ENCODE assay signal across 19 cellular contexts in genomic region chr7:18619311-18619710, GRCh38.
DNase-seq lines count a peak whose midpoint lies in the region; ATAC-seq and TF ChIP-seq lines count a peak whose summit lies in the region.
"Had no signal": no experiment of that assay in that cellular context is flagged by ENCODE, and none has a peak within 500 bp of the region (broad histone marks: within the 10 kb centered on the region; RNA-seq: fewer than 3 reads in every experiment).

No MANE protein-coding gene starts in this region.

- peak overlapping the region; percentile 5 for H3K4me3 Mint-ChIP-seq in natural killer cell treated with Interleukin-12 subunit alpha and Interleukin-12 subunit beta and Interleukin-15 and Interleukin-18, amount 100 ng/mL, for 72 hours
- no peak overlapping the region for H3K4me3 Mint-ChIP-seq in Caco-2 (ENCODE audit: unreplicated experiment)
- H3K4me3 Mint-ChIP-seq: CD4-positive, CD25-positive, alpha-beta regulatory T cell; CD8-positive, alpha-beta memory T cell; H9 had no signal

- H3K4me3 ChIP-seq in SK-N-MC (no peak overlapping the region), Caco-2 (ENCODE audit: low read depth, low read length) (no peak overlapping the region)
- H3K4me3 ChIP-seq: K562 had no signal

- H3K27ac ChIP-seq in SK-N-MC, result peak overlapping the region; percentile 48; the same call in 1 of the 2 replicates
- H3K27ac ChIP-seq: HL-60 had no signal

- no peaks in the 10 kb centered on the region for H3K9me3 ChIP-seq in SK-N-MC (ENCODE audit: low read depth, low read length)
- no peaks in the 10 kb centered on the region for H3K9me3 ChIP-seq in Caco-2
- H3K9me3 ChIP-seq: BE2C had no signal

- POLR2A ChIA-PET in Caco-2 (lab: Charles Lee), result no interaction called here

- H3K36me3 ChIP-seq in SK-N-MC (ENCODE audit: insufficient read depth, low read length), result peaks cover 4% of the 10 kb centered on the region; the same call in 1 of the 2 replicates
- H3K36me3 ChIP-seq in Caco-2 (ENCODE audit: control insufficient read depth, insufficient read depth, low read length), result no peaks in the 10 kb centered on the region

- no peaks in the 10 kb centered on the region for H3K4me1 ChIP-seq in Caco-2
- H3K4me1 ChIP-seq: BE2C had no signal

- H3K27me3 Mint-ChIP-seq in natural killer cell treated with Interleukin-12 subunit alpha and Interleukin-12 subunit beta and Interleukin-15 and Interleukin-18, amount 100 ng/mL, for 72 hours, result no peaks in the 10 kb centered on the region
- no peaks in the 10 kb centered on the region for H3K27me3 Mint-ChIP-seq in Caco-2 (ENCODE audit: insufficient read depth, unreplicated experiment)
- H3K27me3 Mint-ChIP-seq: CD4-positive, CD25-positive, alpha-beta regulatory T cell; CD8-positive, alpha-beta memory T cell had no signal

- peaks cover 4% of the 10 kb centered on the region for H3K36me3 Mint-ChIP-seq in natural killer cell treated with Interleukin-12 subunit alpha and Interleukin-12 subunit beta and Interleukin-15 and Interleukin-18, amount 100 ng/mL, for 72 hours
- H3K36me3 Mint-ChIP-seq in Caco-2 (ENCODE audit: insufficient read depth, unreplicated experiment), result no peaks in the 10 kb centered on the region
- H3K36me3 Mint-ChIP-seq: CD4-positive, CD25-positive, alpha-beta regulatory T cell; CD8-positive, alpha-beta memory T cell had no signal

- no peak overlapping the region for H3K9ac ChIP-seq in SK-N-MC (ENCODE audit: insufficient read length)

- peak; percentile 16 for DNase-seq in SK-N-MC (ENCODE audit: low read depth, low spot score)
- DNase-seq in natural killer cell treated with Interleukin-12 subunit alpha and Interleukin-12 subunit beta and Interleukin-15 and Interleukin-18, amount 100 ng/mL, for 72 hours (ENCODE audit: low spot score), result no peak
- DNase-seq in Caco-2, result no peak
- DNase-seq in HUDEP-2 (lab: John Stamatoyannopoulos, UW; ENCODE audit: unreplicated experiment in 76 of 76), result no peak
- DNase-seq: ACHN; BE2C; C1 segment of cervical spinal cord; CD8-positive, alpha-beta memory T cell; COR-L47; GDM1; GOT3; H9; IMR-90 had no signal

- H3K9me3 Mint-ChIP-seq in natural killer cell treated with Interleukin-12 subunit alpha and Interleukin-12 subunit beta and Interleukin-15 and Interleukin-18, amount 100 ng/mL, for 72 hours, result no peaks in the 10 kb centered on the region
- H3K9me3 Mint-ChIP-seq in Caco-2 (ENCODE audit: unreplicated experiment), result no peaks in the 10 kb centered on the region
- H3K9me3 Mint-ChIP-seq: CD8-positive, alpha-beta memory T cell; H9 had no signal

- intact Hi-C loops in Caco-2 (cut with micrococcal nuclease; ENCODE audit: unreplicated experiment), result no loop called here

- BruUV-seq in Caco-2 (replicated peaks; lab: Mats Ljungman, UMichigan), result no TSS peak

- H3K27me3 ChIP-seq in Caco-2 (replicated peaks; ENCODE audit: control insufficient read depth, insufficient read depth, low read length), result no peaks in the 10 kb centered on the region
- H3K27me3 ChIP-seq: BE2C had no signal

- H3K27ac Mint-ChIP-seq in natural killer cell treated with Interleukin-12 subunit alpha and Interleukin-12 subunit beta and Interleukin-15 and Interleukin-18, amount 100 ng/mL, for 72 hours, result peak overlapping the region; percentile 12 to 75
- no peak overlapping the region for H3K27ac Mint-ChIP-seq in Caco-2 (ENCODE audit: unreplicated experiment)
- H3K27ac Mint-ChIP-seq: CD8-positive, alpha-beta memory T cell; H9 had no signal

- ATAC-seq in HG02981 (IDR thresholded peaks at IDR 0.05; ENCODE audit: unreplicated experiment) (peak; percentile 53), HG03095 (IDR thresholded peaks at IDR 0.05; ENCODE audit: unreplicated experiment) (no peak), GM21786 (IDR thresholded peaks at IDR 0.05; ENCODE audit: unreplicated experiment) (no peak)
- ATAC-seq in natural killer cell treated with Interleukin-12 subunit alpha and Interleukin-12 subunit beta and Interleukin-15 and Interleukin-18, amount 100 ng/mL, for 72 hours, result peak; percentile 38 to 43
- ATAC-seq: K562 had no signal

- peaks cover 10% of the 10 kb centered on the region in 2 donors for H3K4me1 Mint-ChIP-seq in natural killer cell treated with Interleukin-12 subunit alpha and Interleukin-12 subunit beta and Interleukin-15 and Interleukin-18, amount 100 ng/mL, for 72 hours (ENCODE audit: low read depth in 2 of 2)
- no peaks in the 10 kb centered on the region for H3K4me1 Mint-ChIP-seq in Caco-2 (ENCODE audit: low read depth, unreplicated experiment)

- CTCF ChIA-PET in Caco-2 (lab: Charles Lee), result no interaction called here

- TF ChIP-seq CTCF in Caco-2 (IDR thresholded peaks at IDR 0.05; ENCODE audit: insufficient read depth in 1 of 2, low read depth in 1 of 2, low read length in 1 of 2, severe bottlenecking in 1 of 2, unreplicated experiment in 1 of 2), result no peak

Comparison
In these comparisons a context has a peak if more than half of its experiments do, and no peak if none do; other contexts are left out.
1. ATAC-seq: peak in HG02981 (single experiment) and natural killer cell treated with Interleukin-12 subunit alpha and Interleukin-12 subunit beta and Interleukin-15 and Interleukin-18, amount 100 ng/mL, for 72 hours (2 of 2); none in HG03095 (single experiment) and GM21786 (single experiment).